27 cellular contexts compared by ENCODE assay signal in the genomic region with DNA sequence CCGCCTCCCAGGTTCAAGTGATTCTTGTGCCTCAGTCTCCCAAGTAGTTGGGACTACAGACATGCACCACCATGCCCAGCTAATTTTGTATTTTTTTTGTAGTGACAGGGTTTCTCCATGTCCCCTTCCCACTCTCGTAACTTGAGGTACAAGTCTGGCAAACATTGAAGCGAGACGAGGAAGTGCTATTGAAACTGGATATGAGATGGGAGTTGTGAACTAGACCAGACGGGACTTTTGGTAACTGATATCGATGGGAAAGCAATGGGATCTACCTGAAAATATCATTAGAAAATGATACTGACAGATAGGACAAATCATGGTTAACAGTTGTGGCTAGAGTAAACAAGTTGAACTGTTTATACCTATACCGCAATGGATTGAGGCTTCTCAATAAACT.
"Had no signal": no experiment of that assay in that cellular context is flagged by ENCODE, and none has a peak within 500 bp of the region (broad histone marks: within the 10 kb centered on the region; RNA-seq: fewer than 3 reads in every experiment).

No MANE protein-coding gene starts in this region.

- H3K9me3 ChIP-seq: MG63, SJCRH30 had no signal

- H3K27me3 ChIP-seq: SJCRH30 had no signal

- H3K36me3 ChIP-seq: MG63, SJCRH30 had no signal

- ATAC-seq: Panc1, Right ventricle myocardium inferior, SK-N-SH treated with all-trans-retinoic acid at 6 μM for 48 hours had no signal

- DNase-seq: Kasumi-1, KG1, MG63, NCI-H1048, NCI-H1092 treated with DMSO at 0.1 percent for 48 hours, NCI-H1105 treated with DMSO at 0.1 percent for 48 hours, NCI-H1436, NCI-H146, NCI-H1694, NCI-H187, NCI-H1930, NCI-H2081 treated with DMSO at 0.1 percent for 48 hours, NCI-H2227 treated with DMSO at 0.1 percent for 48 hours, NCI-H345, NCI-H446, NCI-H510A treated with DMSO at 0.1 percent for 48 hours, NCI-H524 treated with DMSO at 0.1 percent for 48 hours, NCI-H526 treated with DMSO at 0.1 percent for 48 hours, PC-9, SHP77, SIG-M5, SJCRH30 had no signal

- H3K4me3 ChIP-seq: MG63, PC-9, SJCRH30, SK-N-MC had no signal

- H3K27ac ChIP-seq: PC-9, RWPE1, SJCRH30, SK-N-MC had no signal
